8 cellular contexts compared by ENCODE assay signal in genomic region chr17:44689492-44690217, GRCh38. TPM values are rescaled to one million over a fixed set of nuclear protein-coding genes. Genes with fewer than 3 reads are reported as not detected.
DNase-seq lines count a peak whose midpoint lies in the region; ATAC-seq and TF ChIP-seq lines count a peak whose summit lies in the region.

CCDC43 (minus strand) TSS chr17:44689776; CDS start chr17:44689753, 23 bp downstream.

- H3K4me1 ChIP-seq in parathyroid adenoma = peaks cover 6% of the 10 kb centered on the region
- H3K4me1 ChIP-seq in tibial artery = peaks cover 0 to 22% (median 17%) of the 10 kb centered on the region in 4 donors

- peak within 1 kb of the TSS; percentile 98 for H3K4me3 Mint-ChIP-seq in activated naive CD8-positive, alpha-beta T cell treated with anti-CD3 and anti-CD28 coated beads, Interleukin-2, amount 10 ng/mL, durations not matched to agents 7 days and 5 days

- H3K27me3 ChIP-seq in parathyroid adenoma (ENCODE audit: control insufficient read depth, insufficient read depth, low read length) (no peaks in the 10 kb centered on the region), tibial artery (no peaks in the 10 kb centered on the region)

- peaks cover 11% of the 10 kb centered on the region for H3K4me1 Mint-ChIP-seq in activated naive CD8-positive, alpha-beta T cell treated with anti-CD3 and anti-CD28 coated beads, Interleukin-2, amount 10 ng/mL, durations not matched to agents 7 days and 5 days

- H3K27me3 Mint-ChIP-seq in activated naive CD8-positive, alpha-beta T cell treated with anti-CD3 and anti-CD28 coated beads, Interleukin-2, amount 10 ng/mL, durations not matched to agents 7 days and 5 days = peaks cover 2% of the 10 kb centered on the region

- no peaks in the 10 kb centered on the region for H3K9me3 Mint-ChIP-seq in activated naive CD8-positive, alpha-beta T cell treated with anti-CD3 and anti-CD28 coated beads, Interleukin-2, amount 10 ng/mL, durations not matched to agents 7 days and 5 days

- peak within 1 kb of the TSS; percentile 87 for H3K4me2 ChIP-seq in parathyroid adenoma (ENCODE audit: low read length)

- ATAC-seq in HG02610 (IDR thresholded peaks at IDR 0.05; ENCODE audit: unreplicated experiment) = peak; percentile 89
- peak; percentile 99 for ATAC-seq in activated naive CD8-positive, alpha-beta T cell treated with anti-CD3 and anti-CD28 coated beads, Interleukin-2, amount 10 ng/mL, durations not matched to agents 7 days and 5 days (ENCODE audit: low read depth)
- peak; percentile 100 for ATAC-seq in Right ventricle myocardium superior (ENCODE audit: poor library complexity)

- peaks cover 8% of the 10 kb centered on the region for H3K79me2 ChIP-seq in parathyroid adenoma

- peak within 1 kb of the TSS; percentile 25 for H3K9ac ChIP-seq in parathyroid adenoma

- H3K27ac Mint-ChIP-seq in activated naive CD8-positive, alpha-beta T cell treated with anti-CD3 and anti-CD28 coated beads, Interleukin-2, amount 10 ng/mL, durations not matched to agents 7 days and 5 days = peak within 1 kb of the TSS; percentile 96

- peak within 1 kb of the TSS; percentile 95 for H3K4me3 ChIP-seq in parathyroid adenoma (ENCODE audit: low read depth, low read length)
- peak within 1 kb of the TSS; percentile 72 to 73 for H3K4me3 ChIP-seq in tibial artery

- POLR2A ChIA-PET in activated naive CD8-positive, alpha-beta T cell treated with anti-CD3 and anti-CD28 coated beads, Interleukin-2, amount 10 ng/mL, durations not matched to agents 7 days and 5 days (lab: Charles Lee) = interaction anchor here (0.6 to 2.6 kb wide), 6 partner anchors 9 to 210 kb away, joined by 3 to 20 read pairs (median 3); partner anchors contain the start of genes DBF4B, EFTUD2 and GPATCH8

- H3K36me3 Mint-ChIP-seq in activated naive CD8-positive, alpha-beta T cell treated with anti-CD3 and anti-CD28 coated beads, Interleukin-2, amount 10 ng/mL, durations not matched to agents 7 days and 5 days = peaks cover 3% of the 10 kb centered on the region

- H3K36me3 ChIP-seq in parathyroid adenoma (ENCODE audit: control insufficient read depth, insufficient read depth, low read length) (no peaks in the 10 kb centered on the region), tibial artery (peaks cover 0 to under 1% (median 0%) of the 10 kb centered on the region in 3 donors)

- H2AFZ ChIP-seq in parathyroid adenoma = peak within 1 kb of the TSS; percentile 84

- H3K9me3 ChIP-seq in parathyroid adenoma (ENCODE audit: control insufficient read depth, low read length) (no peaks in the 10 kb centered on the region), tibial artery (no peaks in the 10 kb centered on the region)

- DNase-seq in GM03348 (ENCODE audit: low spot score) = peak; percentile 97
- peak; percentile 63 for DNase-seq in NCI-H128 (lab: John Stamatoyannopoulos, UW; ENCODE audit: unreplicated experiment)
- peak; percentile 81 to 84 for DNase-seq in SW 1271 (lab: John Stamatoyannopoulos, UW)
- peak; percentile 91 for DNase-seq in activated naive CD8-positive, alpha-beta T cell treated with anti-CD3 and anti-CD28 coated beads, Interleukin-2, amount 10 ng/mL, durations not matched to agents 7 days and 5 days
- DNase-seq in Right ventricle myocardium superior = peak; percentile 95
- DNase-seq in tibial artery = peak; percentile 86 to 91

- peak within 1 kb of the TSS; percentile 64 for H3K27ac ChIP-seq in parathyroid adenoma
- peak within 1 kb of the TSS; percentile 83 to 84 for H3K27ac ChIP-seq in tibial artery

- intact Hi-C loops in Right ventricle myocardium superior (cut with DNase I) (no loop called here), tibial artery (cut with DNase I; ENCODE audit: low total_unique reads) (no loop called here)

- no peak for TF ChIP-seq CTCF in parathyroid adenoma (IDR thresholded peaks at IDR 0.05)
- no peak for TF ChIP-seq CTCF in tibial artery (IDR thresholded peaks at IDR 0.05)

RNA-seq across cellular contexts. Expression of gene CCDC43, which starts in this region (rescaled TPM):
- total RNA-seq in activated naive CD8-positive, alpha-beta T cell treated with anti-CD3 and anti-CD28 coated beads, Interleukin-2, amount 10 ng/mL, durations not matched to agents 7 days and 5 days = 10 to 100 TPM; 21.7 to 23.9 TPM
- 26.4 TPM for total RNA-seq in Right ventricle myocardium superior

Comparison
In these comparisons a context has a peak if more than half of its experiments do, and no peak if none do; other contexts are left out.
1. Peak in every context shown above with its lines: DNase-seq, ATAC-seq, H3K4me3 ChIP-seq and H3K27ac ChIP-seq.